1 cellular context compared by ENCODE assay signal in genomic region chr2:218957685-218958084, GRCh38.
TF ChIP-seq lines count a peak whose summit lies in the region.

No MANE protein-coding gene starts in this region.

TF ChIP-seq in K562, 482 proteins besides CTCF, POLR2A, EP300 and RAD21:
- TF ChIP-seq FOSL1 (tag; conservative IDR thresholded peaks at IDR 0.05) (peak; percentile 49; the same call in 1 of the 2 replicates), MXI1 (IDR thresholded peaks at IDR 0.05; ENCODE audit: low read depth, low read length) (no peak)
